In the genomic region with DNA sequence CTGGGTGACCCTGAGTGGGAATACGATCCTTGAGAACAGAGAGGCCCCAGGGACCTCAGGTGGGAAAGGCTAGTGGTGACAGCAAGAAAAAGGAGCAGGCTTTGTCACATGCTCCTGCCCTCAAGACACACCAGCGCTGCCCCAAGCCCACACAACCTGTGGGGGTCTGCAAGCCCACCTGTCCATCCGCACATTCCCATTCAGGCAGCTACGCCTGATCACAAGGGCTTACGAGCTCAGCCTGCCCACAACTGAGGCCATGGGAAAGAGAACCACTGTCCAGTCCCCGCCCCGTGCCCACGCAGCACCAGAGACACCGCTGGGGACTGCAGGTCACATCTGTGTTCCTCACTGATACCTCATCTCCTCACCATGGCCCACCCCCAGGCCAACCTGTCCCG, we compare ENCODE assay signal across 28 cellular contexts. TPM values are rescaled to one million over a fixed set of nuclear protein-coding genes. Genes with fewer than 3 reads are reported as not detected.
"Had no signal": no experiment of that assay in that cellular context is flagged by ENCODE, and none has a peak within 500 bp of the region (broad histone marks: within the 10 kb centered on the region; RNA-seq: fewer than 3 reads in every experiment).

No MANE protein-coding gene starts in this region.

- ATAC-seq: activated CD8-positive, alpha-beta memory T cell treated with anti-CD3 and anti-CD28 coated beads, Interleukin-2, amount 10 ng/mL, durations not matched to agents 7 days and 5 days; T-cell had no signal

- H3K9me3 ChIP-seq: adrenal gland had no signal

- DNase-seq: activated B cell treated with CpG ODN at 0.5 μM for 24 hours; activated CD4-positive, alpha-beta T cell treated with anti-CD3 and anti-CD28 coated beads for 1 hour; activated CD4-positive, alpha-beta T cell treated with anti-CD3 and anti-CD28 coated beads, Interleukin-2, amount 10 ng/mL, durations not matched to agents 24 days and 14 days; activated CD4-positive, alpha-beta T cell treated with anti-CD3 and anti-CD28 coated beads, Interleukin-2, amount 50 U/mL, for 48 hours; activated CD8-positive, alpha-beta memory T cell treated with anti-CD3 and anti-CD28 coated beads, Interleukin-2, amount 10 ng/mL, durations not matched to agents 7 days and 5 days; activated gamma-delta T cell; activated naive CD4-positive, alpha-beta T cell treated with anti-CD3 and anti-CD28 coated beads for 36 hours; activated T-cell treated with anti-CD3 and anti-CD28 coated beads, Interleukin-2, amount 50 U/mL, for 24 hours; adrenal gland; anterior cingulate cortex; IMR-90; Kasumi-1; KBM-7; NCI-H1048; NCI-H1694; NCI-H2029; NCI-H2107; NCI-H2171 treated with DMSO at 0.1 percent for 48 hours; NCI-H226; NCI-H526; NCI-H774; T-cell; T-helper 2 cell; T1000 had no signal

- H3K36me3 ChIP-seq: adrenal gland had no signal

- H3K4me1 ChIP-seq: adrenal gland had no signal

- H3K27me3 ChIP-seq: adrenal gland had no signal

- H3K4me3 ChIP-seq: adrenal gland, SK-N-MC had no signal

- H3K27ac ChIP-seq: adrenal gland, SK-N-MC had no signal

RNA-seq across cellular contexts. Expression of a gene that starts 26.7 kb away (rescaled TPM):
- total RNA-seq: activated B cell treated with CpG ODN at 0.5 μM for 24 hours; activated CD4-positive, alpha-beta T cell treated with anti-CD3 and anti-CD28 coated beads, Interleukin-2, amount 10 ng/mL, durations not matched to agents 24 days and 14 days; activated CD8-positive, alpha-beta memory T cell treated with anti-CD3 and anti-CD28 coated beads, Interleukin-2, amount 10 ng/mL, durations not matched to agents 7 days and 5 days; activated naive CD4-positive, alpha-beta T cell treated with anti-CD3 and anti-CD28 coated beads for 36 hours; activated T-helper 1 cell treated with anti-CD3 and anti-CD28 coated beads, Interleukin-12 subunit alpha, Interleukin-12 subunit beta, Interleukin-2, Interleukin-4 antibody, amounts not matched to agents 30 ng/mL and 10 ng/mL and 1 ng/mL, durations not matched to agents 14 hours and 24 hours and 36 hours; NCI-H460; OCI-LY7; T-cell had no signal
